ENCODE assay signal across 10 cellular contexts in the genomic region with DNA sequence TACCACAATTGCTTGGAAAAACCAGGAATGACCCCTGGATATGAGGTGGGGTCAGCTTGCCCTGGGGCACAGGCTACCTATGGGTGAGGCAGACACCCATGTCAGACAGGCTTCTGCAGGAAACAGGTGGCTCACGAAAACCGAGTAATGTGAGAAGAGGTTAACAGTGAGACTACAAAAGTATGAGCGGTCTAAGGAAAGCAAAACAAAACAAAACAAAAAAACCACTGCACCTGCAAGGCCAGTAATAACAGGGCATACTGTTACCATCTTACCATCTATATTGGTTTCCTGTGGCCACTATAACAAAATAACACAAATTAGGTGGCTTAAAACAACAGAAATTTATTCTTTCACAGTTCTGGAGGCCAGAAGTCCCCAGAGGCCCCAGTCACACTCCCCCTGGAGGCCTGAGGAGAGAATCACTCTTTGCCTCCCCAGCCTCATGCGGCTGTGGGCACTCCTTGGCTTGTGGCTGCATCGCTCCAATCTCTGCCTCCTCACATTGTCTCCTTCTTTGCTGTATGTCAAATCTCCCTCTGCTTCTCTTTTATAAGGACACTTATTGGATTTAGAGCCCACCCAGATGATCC.
DNase-seq lines count a peak whose midpoint lies in the region; ATAC-seq, FAIRE-seq and TF ChIP-seq lines count a peak whose summit lies in the region.
"Had no signal": no experiment of that assay in that cellular context is flagged by ENCODE, and none has a peak within 500 bp of the region (broad histone marks: within the 10 kb centered on the region; RNA-seq: fewer than 3 reads in every experiment).

No MANE protein-coding gene starts in this region.

- peak; percentile 7 for TF ChIP-seq CTCF in AG09309 (IDR thresholded peaks at IDR 0.05; ENCODE audit: control insufficient read depth, insufficient read depth, low read depth, low read length, missing control alignments)
- no peak for TF ChIP-seq CTCF in D721Med (IDR thresholded peaks at IDR 0.05; ENCODE audit: insufficient read depth, missing control alignments)
- no peak for TF ChIP-seq CTCF in tibial nerve (IDR thresholded peaks at IDR 0.05)
- TF ChIP-seq CTCF in lower lobe of right lung (IDR thresholded peaks at IDR 0.05) = no peak

- no peak for DNase-seq in AG09309 (ENCODE audit: low read depth)
- peak; percentile 50 for DNase-seq in NAMALWA (ENCODE audit: low spot score)
- DNase-seq in D721Med (ENCODE audit: insufficient read length, low spot score) = no peak
- no peak for DNase-seq in tibial nerve (ENCODE audit: low spot score in 2 of 2)
- no peak for DNase-seq in lower lobe of right lung
- DNase-seq in NCI-H1694 (lab: John Stamatoyannopoulos, UW) = no peak
- DNase-seq: dorsolateral prefrontal cortex, NCI-H1417 treated with DMSO at 0.1 percent for 48 hours had no signal

- intact Hi-C loops in lower lobe of right lung (cut with DNase I) = no loop called here

- 93% methylated on average over 5 of the region's 5 CpGs for WGBS in tibial nerve, 2 donors

- ATAC-seq in GM18861 (IDR thresholded peaks at IDR 0.05; ENCODE audit: unreplicated experiment) (peak; percentile 66), HG02571 (IDR thresholded peaks at IDR 0.05; ENCODE audit: unreplicated experiment) (peak; percentile 75), lower lobe of right lung (no peak)

- H3K4me3 ChIP-seq in AG09309 (ENCODE audit: control insufficient read depth, low read depth, low read length) (no peak overlapping the region), tibial nerve (no peak overlapping the region), lower lobe of right lung (no peak overlapping the region)
- H3K4me3 ChIP-seq: dorsolateral prefrontal cortex had no signal

- TF ChIP-seq EP300 in tibial nerve (IDR thresholded peaks at IDR 0.05) = no peak

- H3K4me1 ChIP-seq in tibial nerve (peaks cover 0 to 6% (median 0%) of the 10 kb centered on the region in 4 donors), lower lobe of right lung (no peaks in the 10 kb centered on the region)

- H3K9me3 ChIP-seq in tibial nerve (peaks cover 0 to 7% (median 0%) of the 10 kb centered on the region in 4 donors), lower lobe of right lung (no peaks in the 10 kb centered on the region)

- no peak for TF ChIP-seq POLR2A in tibial nerve (IDR thresholded peaks at IDR 0.05)

- FAIRE-seq in D721Med (lab: Jason Lieb, UNC) = no peak

- H3K27me3 ChIP-seq in tibial nerve (peaks cover 0 to 6% of the 10 kb centered on the region in 2 donors), lower lobe of right lung (ENCODE audit: low read depth) (no peaks in the 10 kb centered on the region)
- H3K27me3 ChIP-seq: dorsolateral prefrontal cortex had no signal

- H3K36me3 ChIP-seq in tibial nerve (no peaks in the 10 kb centered on the region), lower lobe of right lung (no peaks in the 10 kb centered on the region)

- H3K27ac ChIP-seq in tibial nerve (no peak overlapping the region), lower lobe of right lung (no peak overlapping the region)
- H3K27ac ChIP-seq: dorsolateral prefrontal cortex had no signal

Comparison
In these comparisons a context has a peak if more than half of its experiments do, and no peak if none do; other contexts are left out.
1. ATAC-seq: peak in GM18861 (single experiment) and HG02571 (single experiment); none in lower lobe of right lung (0 of 2).